In genomic region chr17:80446645-80447405, GRCh38 we compare ENCODE assay signal across 23 cellular contexts. TPM values are rescaled to one million over a fixed set of nuclear protein-coding genes. Genes with fewer than 3 reads are reported as not detected.
DNase-seq lines count a peak whose midpoint lies in the region; ATAC-seq, FAIRE-seq and TF ChIP-seq lines count a peak whose summit lies in the region.
"Had no signal": no experiment of that assay in that cellular context is flagged by ENCODE, and none has a peak within 500 bp of the region (broad histone marks: within the 10 kb centered on the region; RNA-seq: fewer than 3 reads in every experiment).

No MANE protein-coding gene starts in this region.

- H3K79me2 ChIP-seq in K562 (ENCODE audit: control insufficient read depth, insufficient read depth, low read length) = no peaks in the 10 kb centered on the region

- no peak for TF ChIP-seq RAD21 in K562 (CRISPR knock-in tag; conservative IDR thresholded peaks at IDR 0.05 in 1 of 2, IDR thresholded peaks at IDR 0.05 in 1 of 2)

- no peak overlapping the region for H3K4me3 ChIP-seq in K562
- H3K4me3 ChIP-seq: ascending aorta, BLaER1, coronary artery, SK-N-MC, skin epidermis had no signal

- peaks cover under 1% of the 10 kb centered on the region; the same call in 1 of the 2 replicates for H4K20me1 ChIP-seq in K562 (replicated peaks; ENCODE audit: control insufficient read depth, insufficient read depth, low read length)

- POLR2A ChIA-PET in K562 (lab: Yijun Ruan, JAX) = interaction anchor here (0.9 kb wide), 1 partner anchor 20 kb away, joined by 4 read pairs; no protein-coding TSS in a partner anchor

- no TSS peak for BruUV-seq in K562 (replicated peaks; lab: Mats Ljungman, UMichigan)

- 0 out of 4 replicates have a peak overlapping the region, but pooled peaks of 1 of the 2 experiments have one; percentile 58 for H3K9ac ChIP-seq in K562 (ENCODE audit: insufficient read depth in 1 of 2, low read depth in 2 of 2, low read length in 2 of 2)
- H3K9ac ChIP-seq: BLaER1 had no signal

- TF ChIP-seq POLR2A in K562 (conservative IDR thresholded peaks at IDR 0.05) = no peak

- DNase-seq in EH (ENCODE audit: low read depth) (peak; percentile 48), NCI-H1694 (lab: John Stamatoyannopoulos, UW) (peak; percentile 35), K562 (ENCODE audit: extremely low read depth in 1 of 4, low spot score in 3 of 4) (no peak), myocyte (ENCODE audit: low read depth) (peak; percentile 35), SK-N-DZ (ENCODE audit: low spot score) (no peak), NCI-H2081 (lab: John Stamatoyannopoulos, UW) (no peak), NCI-H774 (lab: John Stamatoyannopoulos, UW) (no peak)
- DNase-seq: activated CD4-positive, alpha-beta T cell treated with anti-CD3 and anti-CD28 coated beads for 36 hours; activated effector memory CD4-positive, alpha-beta T cell treated with anti-CD3 and anti-CD28 coated beads, Interleukin-2, amount 50 U/mL, for 16 hours; DMS79 treated with DMSO at 0.1 percent for 48 hours; HCEC 1CT; naive thymus-derived CD4-positive, alpha-beta T cell; NCI-H187 treated with DMSO at 0.1 percent for 48 hours; NCI-H69; OCI-M1; stimulated activated CD4-positive, alpha-beta T cell treated with anti-CD3 and anti-CD28 coated beads, Interleukin-4, amount 100 ng/mL, for 1 hour had no signal

- no peak overlapping the region for H2AFZ ChIP-seq in K562 (ENCODE audit: low read depth, low read length)

- intact Hi-C loops in K562 (cut with micrococcal nuclease) = no loop called here

- FAIRE-seq in K562 (lab: Jason Lieb, UNC) = no peak

- no peak for TF ChIP-seq EP300 in K562 (IDR thresholded peaks at IDR 0.05; ENCODE audit: low read length)

- no peak overlapping the region for H3K27ac ChIP-seq in K562 (ENCODE audit: extremely low read depth, low read depth, low read length)
- H3K27ac ChIP-seq: ascending aorta, BLaER1, coronary artery, epithelial cell of prostate, SK-N-MC, skin epidermis had no signal

- H3K9me3 ChIP-seq in K562 (replicated peaks; ENCODE audit: control insufficient read depth, insufficient read depth, low read depth, low read length) = no peaks in the 10 kb centered on the region
- H3K9me3 ChIP-seq: ascending aorta, BLaER1 had no signal

- H3K36me3 ChIP-seq in K562 (ENCODE audit: control insufficient read depth, insufficient read depth, low read length) = no peaks in the 10 kb centered on the region
- H3K36me3 ChIP-seq: ascending aorta, BLaER1 had no signal

- ATAC-seq in K562 = no peak
- ATAC-seq: activated CD4-positive, alpha-beta T cell treated with anti-CD3 and anti-CD28 coated beads for 36 hours; naive thymus-derived CD4-positive, alpha-beta T cell had no signal

- WGBS in K562 (ENCODE audit: insufficient coverage, low coverage, missing lambda C conversion rate) = 2% methylated on average over 9 of the region's 12 CpGs

- peaks cover 0 to 32% of the 10 kb centered on the region in 2 experiments; a peak in 2 of 5 replicates for H3K4me1 ChIP-seq in K562 (replicated peaks in 1 of 2; ENCODE audit: control insufficient read depth in 2 of 2, insufficient read depth in 2 of 2, low read length in 2 of 2)

- H3K4me2 ChIP-seq in K562 (ENCODE audit: insufficient read depth, low read length) = no peak overlapping the region
- H3K4me2 ChIP-seq: BLaER1 had no signal

- in situ Hi-C loops in K562 (cut with MboI) = no loop called here

- H3K9me1 ChIP-seq in K562 (ENCODE audit: control insufficient read depth, insufficient read depth, low read length) = no peaks in the 10 kb centered on the region

- H3K27me3 ChIP-seq in K562 (ENCODE audit: control insufficient read depth in 2 of 2, insufficient read depth in 2 of 2, low read length in 2 of 2) = peaks cover 2 to 65% of the 10 kb centered on the region in 2 experiments; a peak in 2 of 5 replicates
- H3K27me3 ChIP-seq: ascending aorta had no signal

- no peak for TF ChIP-seq CTCF in K562 (IDR thresholded peaks at IDR 0.05 in 2 of 3, conservative IDR thresholded peaks at IDR 0.05 in 1 of 3; ENCODE audit: insufficient read depth in 2 of 3, low read depth in 1 of 3, low read length in 3 of 3)

- CTCF ChIA-PET in K562 (lab: Yijun Ruan, JAX; ENCODE audit: low intra/inter-chr PET ratio) = no interaction called here

TF ChIP-seq in K562, 482 proteins besides CTCF, POLR2A, EP300 and RAD21:
- TF ChIP-seq ESRRA (IDR thresholded peaks at IDR 0.05; ENCODE audit: borderline replicate concordance, low read depth) = 0 out of 2 replicates have a peak, but pooled peaks have one; percentile 35
- TF ChIP-seq ZNF764 (CRISPR knock-in tag; IDR thresholded peaks at IDR 0.05; ENCODE audit: low read depth) = no peak
TF ChIP-seq in K562: peak in this region for 1.

RNA-seq across cellular contexts. Expression of gene NPTX1, which starts 29.6 kb away (rescaled TPM):
- not detected in 2 replicates for total RNA-seq in K562 (2011; cell fraction: chromatin; rRNA removed; ENCODE audit: low replicate concordance)
- total RNA-seq in K562 (2011; cell fraction: nucleolus; rRNA removed) = not detected in 2 replicates
- total RNA-seq in K562 (2011; cell fraction: nucleoplasm; rRNA removed) = not detected in 2 replicates
- not detected in 2 replicates for total RNA-seq in K562 (2014; rRNA removed)
- total RNA-seq in K562 (2014; rRNA removed; fragmentation: Illumina TruSeq; extraction: Trizol) = not detected in 2 replicates
- not detected in 2 replicates for total RNA-seq in K562 (2015; rRNA removed; fragmentation: Illumina TruSeq; extraction: Trizol)
- 0.04 TPM in 1 of 2 replicates, not detected in the other for total RNA-seq in K562 (2021)
- not detected in 2 replicates for polyA plus RNA-seq in K562 (2011; rRNA removed)
- not detected in 2 replicates for polyA plus RNA-seq in K562 (2011; cell fraction: cytosol; rRNA removed)
- 0.03 TPM in 1 of 2 replicates, not detected in the other for polyA plus RNA-seq in K562 (2011; cell fraction: nucleus; rRNA removed)
- polyA plus RNA-seq in K562 (2012) = not detected in 2 replicates
- polyA plus RNA-seq in K562 (2014; fragmentation: Illumina TruSeq; extraction: Trizol) = not detected in 2 replicates
- polyA plus RNA-seq in K562 (2014; fragmentation: Nextera tagmentation; extraction: Ambion mirVana) = not detected
- not detected in 2 replicates for polyA plus RNA-seq in K562 (2014; rRNA removed)
- polyA minus RNA-seq in K562 (2011; rRNA and poly(A)+ RNA removed) = not detected in 2 replicates
- 0.19 TPM in 1 of 2 replicates, not detected in the other for polyA minus RNA-seq in K562 (2011; cell fraction: cytosol; rRNA and poly(A)+ RNA removed)
- polyA minus RNA-seq in K562 (2011; cell fraction: nucleus; rRNA and poly(A)+ RNA removed) = under 0.01 TPM in 1 of 2 replicates, not detected in the other
- 0.21 and 0.24 TPM in 2 replicates for total RNA-seq in myocyte
- 0.16 TPM for polyA plus RNA-seq in myocyte (2012)
- 0.77 and 0.99 TPM in 2 replicates for polyA plus RNA-seq in SK-N-DZ (2014; cell fraction: cytosol; rRNA removed)
- 1.5 and 2.0 TPM in 2 replicates for polyA plus RNA-seq in SK-N-DZ (2014; cell fraction: nucleus; rRNA removed)
- total RNA-seq: ascending aorta, HT-29 had no signal
- polyA plus RNA-seq: naive thymus-derived CD4-positive, alpha-beta T cell had no signal

RNA-seq across cellular contexts. Expression of gene ENDOV, which starts 31.9 kb away (rescaled TPM):
- 28.5 and 57.0 TPM in 2 replicates for total RNA-seq in K562 (2011; cell fraction: chromatin; rRNA removed; ENCODE audit: low replicate concordance)
- 34.7 and 37.9 TPM in 2 replicates for total RNA-seq in K562 (2011; cell fraction: nucleolus; rRNA removed)
- 40.0 and 51.1 TPM in 2 replicates for total RNA-seq in K562 (2011; cell fraction: nucleoplasm; rRNA removed)
- total RNA-seq in K562 (2014; rRNA removed) (3.1 and 5.2 TPM in 2 replicates), K562 (2014; rRNA removed; fragmentation: Illumina TruSeq; extraction: Trizol) (2.0 and 2.3 TPM in 2 replicates), K562 (2015; rRNA removed; fragmentation: Illumina TruSeq; extraction: Trizol) (2.8 and 3.7 TPM in 2 replicates), K562 (2021) (7.1 and 7.3 TPM in 2 replicates), myocyte (10.4 and 11.6 TPM in 2 replicates)
- polyA plus RNA-seq in K562 (2011; rRNA removed) (7.9 and 8.2 TPM in 2 replicates), K562 (2014; fragmentation: Illumina TruSeq; extraction: Trizol) (4.3 and 5.0 TPM in 2 replicates), K562 (2014; fragmentation: Nextera tagmentation; extraction: Ambion mirVana) (1 to 10 TPM; 1.2 to 3.2 TPM), K562 (2014; rRNA removed) (3.8 and 5.6 TPM in 2 replicates)
- 6.6 and 8.3 TPM in 2 replicates for polyA plus RNA-seq in K562 (2011; cell fraction: cytosol; rRNA removed)
- polyA plus RNA-seq in K562 (2011; cell fraction: nucleus; rRNA removed) = 11.9 and 21.5 TPM in 2 replicates
- polyA plus RNA-seq in K562 (2012) = 7.7 and 9.4 TPM in 2 replicates
- 5.5 and 6.0 TPM in 2 replicates for polyA minus RNA-seq in K562 (2011; rRNA and poly(A)+ RNA removed)
- polyA minus RNA-seq in K562 (2011; cell fraction: cytosol; rRNA and poly(A)+ RNA removed) = 2.5 and 3.7 TPM in 2 replicates
- 8.9 and 14.3 TPM in 2 replicates for polyA minus RNA-seq in K562 (2011; cell fraction: nucleus; rRNA and poly(A)+ RNA removed)
- 26.3 TPM for polyA plus RNA-seq in myocyte (2012)
- polyA plus RNA-seq in SK-N-DZ (2014; cell fraction: cytosol; rRNA removed) = 14.7 and 15.9 TPM in 2 replicates
- 13.5 and 24.7 TPM in 2 replicates for polyA plus RNA-seq in SK-N-DZ (2014; cell fraction: nucleus; rRNA removed)

Comparison
In these comparisons a context has a peak if more than half of its experiments do, and no peak if none do; other contexts are left out.
1. DNase-seq: peak in EH (single experiment), NCI-H1694 (single experiment) and myocyte (single experiment); none in K562 (0 of 4), SK-N-DZ (single experiment), NCI-H2081 (0 of 2) and NCI-H774 (single experiment).